ENCODE assay signal across 26 cellular contexts in the genomic region with DNA sequence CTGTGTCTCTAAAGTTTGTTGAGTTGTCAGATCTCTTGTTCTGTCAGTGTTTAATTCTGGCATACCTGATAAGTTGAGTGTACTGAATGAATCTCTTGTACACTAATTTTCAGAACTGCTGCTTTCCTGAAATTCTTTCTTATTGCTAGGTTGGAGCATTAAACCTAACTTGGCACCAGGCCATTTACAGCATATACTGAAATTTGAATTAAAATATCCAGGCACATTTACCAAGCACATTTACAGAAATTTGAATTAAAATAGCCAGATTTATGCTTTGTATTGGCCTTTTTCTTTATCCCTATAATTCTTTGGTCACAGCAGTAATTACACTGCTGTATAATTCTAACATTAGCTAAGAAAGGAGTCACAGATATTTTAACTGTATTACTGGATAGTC. TPM values are rescaled to one million over a fixed set of nuclear protein-coding genes. Genes with fewer than 3 reads are reported as not detected.
DNase-seq lines count a peak whose midpoint lies in the region; ATAC-seq, FAIRE-seq and TF ChIP-seq lines count a peak whose summit lies in the region.
"Had no signal": no experiment of that assay in that cellular context is flagged by ENCODE, and none has a peak within 500 bp of the region (broad histone marks: within the 10 kb centered on the region; RNA-seq: fewer than 3 reads in every experiment).

No MANE protein-coding gene starts in this region.

- H3K4me2 ChIP-seq in K562 (ENCODE audit: insufficient read depth, low read length): no peak overlapping the region
- H3K4me2 ChIP-seq: BLaER1 had no signal

- H3K4me1 Mint-ChIP-seq in activated T-cell treated with anti-CD3 and anti-CD28 coated beads, Interleukin-2, amount 50 U/mL, for 24 hours (ENCODE audit: low read depth): peaks cover 27% of the 10 kb centered on the region

- H3K79me2 ChIP-seq in K562 (ENCODE audit: control insufficient read depth, insufficient read depth, low read length): peaks cover 29% of the 10 kb centered on the region; the same call in 2 of the 3 replicates

- H3K27ac ChIP-seq in K562 (ENCODE audit: extremely low read depth, low read depth, low read length): no peak overlapping the region
- no peak overlapping the region for H3K27ac ChIP-seq in thyroid gland
- H3K27ac ChIP-seq: BLaER1 had no signal

- H3K4me3 ChIP-seq in HAP-1: no peak overlapping the region
- no peak overlapping the region for H3K4me3 ChIP-seq in K562
- H3K4me3 ChIP-seq in thyroid gland (replicated peaks in 1 of 3): no peak overlapping the region
- no peak overlapping the region for H3K4me3 ChIP-seq in mucosa of descending colon
- H3K4me3 ChIP-seq: BLaER1, GM12878 had no signal

- no TSS peak for BruUV-seq in K562 (replicated peaks; lab: Mats Ljungman, UMichigan)

- H3K9me3 Mint-ChIP-seq in activated T-cell treated with anti-CD3 and anti-CD28 coated beads, Interleukin-2, amount 50 U/mL, for 24 hours: no peaks in the 10 kb centered on the region
- H3K9me3 Mint-ChIP-seq: CD14-positive monocyte; CD4-positive, alpha-beta memory T cell; CD4-positive, CD25-positive, alpha-beta regulatory T cell; CD8-positive, alpha-beta memory T cell had no signal

- no peaks in the 10 kb centered on the region for H4K20me1 ChIP-seq in K562 (replicated peaks; ENCODE audit: control insufficient read depth, insufficient read depth, low read length)

- H3K36me3 ChIP-seq in HAP-1 (replicated peaks) (peaks cover 58% of the 10 kb centered on the region), K562 (ENCODE audit: control insufficient read depth, insufficient read depth, low read length) (peaks cover 92% of the 10 kb centered on the region; the same call in 2 of the 3 replicates), thyroid gland (peaks cover 4 to 8% of the 10 kb centered on the region in 2 donors), mucosa of descending colon (ENCODE audit: low read depth) (no peaks in the 10 kb centered on the region)

- H3K4me3 Mint-ChIP-seq in activated T-cell treated with anti-CD3 and anti-CD28 coated beads, Interleukin-2, amount 50 U/mL, for 24 hours: no peak overlapping the region
- H3K4me3 Mint-ChIP-seq: CD14-positive monocyte; CD4-positive, alpha-beta memory T cell; CD4-positive, CD25-positive, alpha-beta regulatory T cell; CD8-positive, alpha-beta memory T cell had no signal

- H3K36me3 Mint-ChIP-seq in activated T-cell treated with anti-CD3 and anti-CD28 coated beads, Interleukin-2, amount 50 U/mL, for 24 hours (ENCODE audit: low read depth): peaks cover 87% of the 10 kb centered on the region

- no peak for TF ChIP-seq EP300 in K562 (IDR thresholded peaks at IDR 0.05; ENCODE audit: low read length)

- no peaks in the 10 kb centered on the region for H3K9me3 ChIP-seq in HAP-1
- H3K9me3 ChIP-seq in K562 (replicated peaks; ENCODE audit: control insufficient read depth, insufficient read depth, low read depth, low read length): no peaks in the 10 kb centered on the region
- no peaks in the 10 kb centered on the region for H3K9me3 ChIP-seq in thyroid gland
- H3K9me3 ChIP-seq in mucosa of descending colon: no peaks in the 10 kb centered on the region
- H3K9me3 ChIP-seq: BE2C, BLaER1 had no signal

- CTCF ChIA-PET in K562 (lab: Yijun Ruan, JAX; ENCODE audit: low intra/inter-chr PET ratio): no interaction called here

- DNase-seq in GM19239 (ENCODE audit: insufficient read length, low spot score) (no peak), HAP-1 (ENCODE audit: low spot score in 2 of 2) (peak; percentile 67 to 90), K562 (ENCODE audit: extremely low read depth in 1 of 4, low spot score in 3 of 4) (no peak), mucosa of gallbladder (ENCODE audit: low spot score) (no peak), thyroid gland (no peak), mucosa of descending colon (no peak)
- DNase-seq in activated T-cell treated with anti-CD3 and anti-CD28 coated beads, Interleukin-2, amount 50 U/mL, for 24 hours: no peak
- DNase-seq: 8988T; ACHN; BE2C; C1 segment of cervical spinal cord; CD4-positive, alpha-beta memory T cell; CD4-positive, CD25-positive, alpha-beta regulatory T cell; CD8-positive, alpha-beta memory T cell; COR-L47; DMS 273 treated with DMSO at 0.1 percent for 48 hours; DMS153; DMS53; DMS79; DND-41; EL; GDM1 had no signal

- TF ChIP-seq CTCF in K562 (IDR thresholded peaks at IDR 0.05 in 2 of 3, conservative IDR thresholded peaks at IDR 0.05 in 1 of 3; ENCODE audit: insufficient read depth in 2 of 3, low read depth in 1 of 3, low read length in 3 of 3): no peak
- TF ChIP-seq CTCF in thyroid gland (IDR thresholded peaks at IDR 0.05): no peak
- no peak for TF ChIP-seq CTCF in mucosa of descending colon (IDR thresholded peaks at IDR 0.05)

- TF ChIP-seq POLR2A in K562 (conservative IDR thresholded peaks at IDR 0.05) (no peak), thyroid gland (IDR thresholded peaks at IDR 0.05) (no peak)

- H3K27me3 ChIP-seq in HAP-1 (ENCODE audit: low read depth) (no peaks in the 10 kb centered on the region), K562 (ENCODE audit: control insufficient read depth in 2 of 2, insufficient read depth in 2 of 2, low read length in 2 of 2) (no peaks in the 10 kb centered on the region), thyroid gland (no peaks in the 10 kb centered on the region)
- H3K27me3 ChIP-seq: BE2C, BLaER1 had no signal

- ATAC-seq in K562 (no peak), mucosa of descending colon (no peak)
- ATAC-seq: GM12878 had no signal

- H2AFZ ChIP-seq in K562 (ENCODE audit: low read depth, low read length): no peak overlapping the region

- in situ Hi-C loops in HAP-1 (cut with MboI; ENCODE audit: low sequenced_read_pairs): no loop called here
- in situ Hi-C loops in K562 (cut with MboI): no loop called here

- FAIRE-seq in GM19239 (lab: Jason Lieb, UNC) (peak; percentile 23), K562 (lab: Jason Lieb, UNC) (no peak)
- FAIRE-seq: GM12878 had no signal

- H3K4me1 ChIP-seq in HAP-1: peaks cover 49% of the 10 kb centered on the region
- no peaks in the 10 kb centered on the region; a peak in 1 of 5 replicates for H3K4me1 ChIP-seq in K562 (replicated peaks in 1 of 2; ENCODE audit: control insufficient read depth in 2 of 2, insufficient read depth in 2 of 2, low read length in 2 of 2)
- H3K4me1 ChIP-seq in thyroid gland: no peaks in the 10 kb centered on the region
- no peaks in the 10 kb centered on the region for H3K4me1 ChIP-seq in mucosa of descending colon (ENCODE audit: low read depth)
- H3K4me1 ChIP-seq: BE2C, BLaER1 had no signal

- H3K27ac Mint-ChIP-seq in activated T-cell treated with anti-CD3 and anti-CD28 coated beads, Interleukin-2, amount 50 U/mL, for 24 hours: no peak overlapping the region
- H3K27ac Mint-ChIP-seq: CD14-positive monocyte; CD8-positive, alpha-beta memory T cell had no signal

- no peak for TF ChIP-seq RAD21 in K562 (CRISPR knock-in tag; conservative IDR thresholded peaks at IDR 0.05 in 1 of 2, IDR thresholded peaks at IDR 0.05 in 1 of 2)

- no peaks in the 10 kb centered on the region for H3K27me3 Mint-ChIP-seq in activated T-cell treated with anti-CD3 and anti-CD28 coated beads, Interleukin-2, amount 50 U/mL, for 24 hours
- H3K27me3 Mint-ChIP-seq: CD4-positive, alpha-beta memory T cell; CD4-positive, CD25-positive, alpha-beta regulatory T cell; CD8-positive, alpha-beta memory T cell had no signal

- H3K9me1 ChIP-seq in K562 (ENCODE audit: control insufficient read depth, insufficient read depth, low read length): no peaks in the 10 kb centered on the region

- H3K9ac ChIP-seq in K562 (ENCODE audit: insufficient read depth in 1 of 2, low read depth in 2 of 2, low read length in 2 of 2): no peak overlapping the region
- H3K9ac ChIP-seq: BLaER1 had no signal

- POLR2A ChIA-PET in K562 (lab: Yijun Ruan, JAX): interaction anchor here (0.6 to 1.3 kb wide), 2 partner anchors 9 to 13 kb away, joined by 3 read pairs; a partner anchor contains a TSS

- intact Hi-C loops in K562 (cut with micrococcal nuclease): no loop called here
- intact Hi-C loops in thyroid gland (cut with DNase I): no loop called here
- intact Hi-C loops in mucosa of descending colon (cut with DNase I, micrococcal nuclease): no loop called here

RNA-seq across cellular contexts. Expression of a gene that starts 8.9 kb away (rescaled TPM):
- total RNA-seq in K562 (2011; cell fraction: chromatin; rRNA removed; ENCODE audit: low replicate concordance): 109 and 116 TPM in 2 replicates
- total RNA-seq in K562 (2011; cell fraction: nucleolus; rRNA removed): 96.6 and 110 TPM in 2 replicates
- 114 and 117 TPM in 2 replicates for total RNA-seq in K562 (2011; cell fraction: nucleoplasm; rRNA removed)
- total RNA-seq in K562 (2014; rRNA removed) (45.0 and 46.3 TPM in 2 replicates), K562 (2014; rRNA removed; fragmentation: Illumina TruSeq; extraction: Trizol) (68.5 and 69.4 TPM in 2 replicates), K562 (2015; rRNA removed; fragmentation: Illumina TruSeq; extraction: Trizol) (61.4 and 67.9 TPM in 2 replicates), K562 (2021) (83.5 and 85.9 TPM in 2 replicates), mucosa of gallbladder (64.3 TPM), thyroid gland (10 to 100 TPM; 50.7 to 65.4 (median 54.6) TPM), mucosa of descending colon (10 to 100 TPM; 46.0 to 69.1 (median 67.6) TPM)
- polyA plus RNA-seq in K562 (2011; rRNA removed) (75.3 and 81.6 TPM in 2 replicates), K562 (2014; fragmentation: Illumina TruSeq; extraction: Trizol) (65.8 and 73.2 TPM in 2 replicates), K562 (2014; fragmentation: Nextera tagmentation; extraction: Ambion mirVana) (10 to 100 TPM; 16.8 to 35.7 TPM), K562 (2014; rRNA removed) (34.0 and 53.7 TPM in 2 replicates)
- polyA plus RNA-seq in K562 (2011; cell fraction: cytosol; rRNA removed): 69.4 and 88.9 TPM in 2 replicates
- 22.5 and 25.7 TPM in 2 replicates for polyA plus RNA-seq in K562 (2011; cell fraction: nucleus; rRNA removed)
- 33.8 and 37.7 TPM in 2 replicates for polyA plus RNA-seq in K562 (2012)
- polyA minus RNA-seq in K562 (2011; rRNA and poly(A)+ RNA removed): 163 and 164 TPM in 2 replicates
- 71.4 and 118 TPM in 2 replicates for polyA minus RNA-seq in K562 (2011; cell fraction: cytosol; rRNA and poly(A)+ RNA removed)
- 15.2 and 27.7 TPM in 2 replicates for polyA minus RNA-seq in K562 (2011; cell fraction: nucleus; rRNA and poly(A)+ RNA removed)

RNA-seq across cellular contexts. Expression of a gene that starts 37.5 kb away (rescaled TPM):
- 0.30 and 1.4 TPM in 2 replicates for total RNA-seq in K562 (2011; cell fraction: chromatin; rRNA removed; ENCODE audit: low replicate concordance)
- total RNA-seq in K562 (2011; cell fraction: nucleolus; rRNA removed): 0.33 and 0.39 TPM in 2 replicates
- 0.51 and 0.99 TPM in 2 replicates for total RNA-seq in K562 (2011; cell fraction: nucleoplasm; rRNA removed)
- total RNA-seq in K562 (2014; rRNA removed): 0.24 and 0.64 TPM in 2 replicates
- total RNA-seq in K562 (2014; rRNA removed; fragmentation: Illumina TruSeq; extraction: Trizol): 0.40 and 0.48 TPM in 2 replicates
- total RNA-seq in K562 (2015; rRNA removed; fragmentation: Illumina TruSeq; extraction: Trizol): 0.38 and 0.54 TPM in 2 replicates
- 0.25 and 0.27 TPM in 2 replicates for total RNA-seq in K562 (2021)
- 0.17 and 0.28 TPM in 2 replicates for polyA plus RNA-seq in K562 (2011; rRNA removed)
- 0.03 and 0.18 TPM in 2 replicates for polyA plus RNA-seq in K562 (2011; cell fraction: cytosol; rRNA removed)
- 0.61 and 0.93 TPM in 2 replicates for polyA plus RNA-seq in K562 (2011; cell fraction: nucleus; rRNA removed)
- 0.25 and 0.37 TPM in 2 replicates for polyA plus RNA-seq in K562 (2012)
- 0.30 and 0.36 TPM in 2 replicates for polyA plus RNA-seq in K562 (2014; fragmentation: Illumina TruSeq; extraction: Trizol)
- polyA plus RNA-seq in K562 (2014; fragmentation: Nextera tagmentation; extraction: Ambion mirVana): under 1 TPM; 0.17 to 0.37 TPM
- polyA plus RNA-seq in K562 (2014; rRNA removed): 0.32 and 0.38 TPM in 2 replicates
- polyA minus RNA-seq in K562 (2011; rRNA and poly(A)+ RNA removed): 0.21 and 0.36 TPM in 2 replicates
- polyA minus RNA-seq in K562 (2011; cell fraction: cytosol; rRNA and poly(A)+ RNA removed): not detected in 2 replicates
- 0.40 and 0.78 TPM in 2 replicates for polyA minus RNA-seq in K562 (2011; cell fraction: nucleus; rRNA and poly(A)+ RNA removed)
- 0.12 TPM for total RNA-seq in mucosa of gallbladder
- under 1 TPM; 0.20 to 0.71 (median 0.30) TPM for total RNA-seq in thyroid gland
- total RNA-seq in mucosa of descending colon: under 1 TPM in 2 of 3 donors, not detected in 1; 0.05 to 0.09 TPM
- total RNA-seq: G401 had no signal
- polyA plus RNA-seq: CD14-positive monocyte; CD4-positive, alpha-beta memory T cell; CD8-positive, alpha-beta memory T cell had no signal

RNA-seq across cellular contexts. Expression of a gene that starts 46.2 kb away (rescaled TPM):
- 35.4 and 63.7 TPM in 2 replicates for total RNA-seq in K562 (2011; cell fraction: chromatin; rRNA removed; ENCODE audit: low replicate concordance)
- total RNA-seq in K562 (2011; cell fraction: nucleolus; rRNA removed): 28.8 and 32.2 TPM in 2 replicates
- 30.2 and 45.2 TPM in 2 replicates for total RNA-seq in K562 (2011; cell fraction: nucleoplasm; rRNA removed)
- total RNA-seq in K562 (2014; rRNA removed): 41.7 and 44.2 TPM in 2 replicates
- 63.8 and 76.2 TPM in 2 replicates for total RNA-seq in K562 (2014; rRNA removed; fragmentation: Illumina TruSeq; extraction: Trizol)
- total RNA-seq in K562 (2015; rRNA removed; fragmentation: Illumina TruSeq; extraction: Trizol): 63.6 and 70.5 TPM in 2 replicates
- 54.5 and 56.3 TPM in 2 replicates for total RNA-seq in K562 (2021)
- 61.1 and 73.5 TPM in 2 replicates for polyA plus RNA-seq in K562 (2011; rRNA removed)
- 26.1 and 39.2 TPM in 2 replicates for polyA plus RNA-seq in K562 (2011; cell fraction: cytosol; rRNA removed)
- polyA plus RNA-seq in K562 (2011; cell fraction: nucleus; rRNA removed): 18.3 and 24.8 TPM in 2 replicates
- 32.1 and 37.2 TPM in 2 replicates for polyA plus RNA-seq in K562 (2012)
- 45.7 and 51.6 TPM in 2 replicates for polyA plus RNA-seq in K562 (2014; fragmentation: Illumina TruSeq; extraction: Trizol)
- polyA plus RNA-seq in K562 (2014; fragmentation: Nextera tagmentation; extraction: Ambion mirVana): 10 to 100 TPM; 14.7 to 16.6 TPM
- polyA plus RNA-seq in K562 (2014; rRNA removed): 41.0 and 41.1 TPM in 2 replicates
- 88.7 and 105 TPM in 2 replicates for polyA minus RNA-seq in K562 (2011; rRNA and poly(A)+ RNA removed)
- polyA minus RNA-seq in K562 (2011; cell fraction: cytosol; rRNA and poly(A)+ RNA removed): 44.9 and 47.5 TPM in 2 replicates
- 42.4 and 48.4 TPM in 2 replicates for polyA minus RNA-seq in K562 (2011; cell fraction: nucleus; rRNA and poly(A)+ RNA removed)
- total RNA-seq in mucosa of gallbladder: 51.9 TPM
- total RNA-seq in thyroid gland: 100 to 1,000 TPM in 3 of 4 donors, 10 to 100 TPM in 1; 75.6 to 158 (median 116) TPM
- total RNA-seq in mucosa of descending colon: 10 to 100 TPM; 44.6 to 63.2 (median 57.8) TPM

Comparison
In these comparisons a context has a peak if more than half of its experiments do, and no peak if none do; other contexts are left out.
1. DNase-seq: peak in HAP-1 (2 of 2); none in GM19239 (single experiment), K562 (0 of 4), mucosa of gallbladder (single experiment), thyroid gland (0 of 2), mucosa of descending colon (0 of 3) and activated T-cell treated with anti-CD3 and anti-CD28 coated beads, Interleukin-2, amount 50 U/mL, for 24 hours (single experiment).